In genomic region chr1:93906480-93906879, GRCh38 we compare ENCODE assay signal across 19 cellular contexts. TPM values are rescaled to one million over a fixed set of nuclear protein-coding genes. Genes with fewer than 3 reads are reported as not detected.
DNase-seq lines count a peak whose midpoint lies in the region; ATAC-seq and TF ChIP-seq lines count a peak whose summit lies in the region.
"Had no signal": no experiment of that assay in that cellular context is flagged by ENCODE, and none has a peak within 500 bp of the region (broad histone marks: within the 10 kb centered on the region; RNA-seq: fewer than 3 reads in every experiment).

No MANE protein-coding gene starts in this region.

- H3K27me3 ChIP-seq in hepatocyte (no peaks in the 10 kb centered on the region), uterus (no peaks in the 10 kb centered on the region)
- H3K27me3 ChIP-seq: suprapubic skin had no signal

- H3K4me1 Mint-ChIP-seq in HFFc6 (ENCODE audit: low read depth) (peaks cover 46% of the 10 kb centered on the region), nephron (peaks cover 13% of the 10 kb centered on the region)

- TF ChIP-seq POLR2A in uterus (IDR thresholded peaks at IDR 0.05) = no peak

- H3K27ac Mint-ChIP-seq in HFFc6 (peak overlapping the region; percentile 51; the same call in 1 of the 2 replicates), nephron (peak overlapping the region in 1 of 3 experiments; percentile 20)
- H3K27ac Mint-ChIP-seq: activated CD4-positive, alpha-beta memory T cell treated with anti-CD3 and anti-CD28 coated beads, Interleukin-2, amount 10 ng/mL, durations not matched to agents 7 days and 5 days had no signal

- peaks cover 11% of the 10 kb centered on the region for H3K4me1 ChIP-seq in hepatocyte (ENCODE audit: insufficient read depth)
- H3K4me1 ChIP-seq in uterus = peaks cover 0 to 10% of the 10 kb centered on the region in 2 donors

- H2AFZ ChIP-seq in hepatocyte = no peak overlapping the region

- no peaks in the 10 kb centered on the region for H3K9me3 Mint-ChIP-seq in HFFc6
- H3K9me3 Mint-ChIP-seq in nephron = peaks cover 4% of the 10 kb centered on the region
- H3K9me3 Mint-ChIP-seq: activated CD4-positive, alpha-beta memory T cell treated with anti-CD3 and anti-CD28 coated beads, Interleukin-2, amount 10 ng/mL, durations not matched to agents 7 days and 5 days; immature natural killer cell had no signal

- in situ Hi-C loops in astrocyte of the cerebellum (cut with HindIII; ENCODE audit: low sequenced_read_pairs) = no loop called here

- H3K4me3 Mint-ChIP-seq in HFFc6 (peak overlapping the region; percentile 94), nephron (peak overlapping the region; percentile 1 to 30 (median 19))
- H3K4me3 Mint-ChIP-seq: activated CD4-positive, alpha-beta memory T cell treated with anti-CD3 and anti-CD28 coated beads, Interleukin-2, amount 10 ng/mL, durations not matched to agents 7 days and 5 days had no signal

- DNase-seq in AG10803 (ENCODE audit: low read depth) (no peak), HFFc6 (no peak), astrocyte of the cerebellum (ENCODE audit: low read depth) (no peak), hepatocyte (ENCODE audit: low spot score) (no peak), uterus (no peak), CD1c-positive myeloid dendritic cell (ENCODE audit: extremely low spot score) (no peak)
- DNase-seq: activated CD4-positive, alpha-beta memory T cell treated with anti-CD3 and anti-CD28 coated beads, Interleukin-2, amount 10 ng/mL, durations not matched to agents 7 days and 5 days; anterior cingulate cortex; DMS153; immature natural killer cell; NCI-H748 treated with DMSO at 0.1 percent for 48 hours; RPMI8226; stimulated activated CD4-positive, alpha-beta T cell treated with anti-CD3 and anti-CD28 coated beads, Interleukin-4, amount 100 ng/mL, for 1 hour had no signal

- no peaks in the 10 kb centered on the region for H4K20me1 ChIP-seq in hepatocyte (ENCODE audit: insufficient read depth, poor library complexity, severe bottlenecking)

- H3K27ac ChIP-seq in hepatocyte (no peak overlapping the region), uterus (no peak overlapping the region)
- H3K27ac ChIP-seq: suprapubic skin, VCaP had no signal

- H3K79me2 ChIP-seq in hepatocyte = peaks cover 33% of the 10 kb centered on the region

- H3K9me3 ChIP-seq in hepatocyte (ENCODE audit: low read depth) = no peaks in the 10 kb centered on the region
- H3K9me3 ChIP-seq in uterus = no peaks in the 10 kb centered on the region
- H3K9me3 ChIP-seq: suprapubic skin had no signal

- no peaks in the 10 kb centered on the region; the same call in 1 of the 2 replicates for H3K27me3 Mint-ChIP-seq in HFFc6 (ENCODE audit: insufficient read depth)
- peaks cover 4% of the 10 kb centered on the region for H3K27me3 Mint-ChIP-seq in nephron (ENCODE audit: low read depth)
- H3K27me3 Mint-ChIP-seq: activated CD4-positive, alpha-beta memory T cell treated with anti-CD3 and anti-CD28 coated beads, Interleukin-2, amount 10 ng/mL, durations not matched to agents 7 days and 5 days had no signal

- no peak overlapping the region for H3K4me2 ChIP-seq in hepatocyte

- H3K36me3 ChIP-seq in hepatocyte (replicated peaks; ENCODE audit: insufficient read depth, low read depth) (no peaks in the 10 kb centered on the region), uterus (no peaks in the 10 kb centered on the region)
- H3K36me3 ChIP-seq: suprapubic skin had no signal

- 92% methylated on average over 3 of the region's 3 CpGs for WGBS in hepatocyte (ENCODE audit: low lambda C conversion rate, missing lambda C conversion rate)

- ATAC-seq in HG02610 (IDR thresholded peaks at IDR 0.05; ENCODE audit: unreplicated experiment) = no peak
- ATAC-seq: sciatic nerve had no signal

- H3K36me3 Mint-ChIP-seq in HFFc6 (ENCODE audit: low read depth) (peaks cover 11% of the 10 kb centered on the region), nephron (ENCODE audit: low read depth) (no peaks in the 10 kb centered on the region)

- no peak for TF ChIP-seq CTCF in AG10803 (conservative IDR thresholded peaks at IDR 0.05; ENCODE audit: low read length)
- no peak for TF ChIP-seq CTCF in HFFc6 (IDR thresholded peaks at IDR 0.05)
- no peak for TF ChIP-seq CTCF in astrocyte of the cerebellum (IDR thresholded peaks at IDR 0.05; ENCODE audit: low read depth, low read length, missing control alignments)
- no peak for TF ChIP-seq CTCF in nephron (IDR thresholded peaks at IDR 0.05; ENCODE audit: unreplicated experiment in 3 of 3)
- TF ChIP-seq CTCF in hepatocyte (IDR thresholded peaks at IDR 0.05; ENCODE audit: poor library complexity) = no peak
- no peak for TF ChIP-seq CTCF in uterus (IDR thresholded peaks at IDR 0.05)

- H3K4me3 ChIP-seq in AG10803 (ENCODE audit: low read length) = peak overlapping the region; percentile 96
- peak overlapping the region; percentile 14 for H3K4me3 ChIP-seq in astrocyte of the cerebellum (ENCODE audit: low read depth, low read length)
- no peak overlapping the region for H3K4me3 ChIP-seq in hepatocyte
- H3K4me3 ChIP-seq in uterus = no peak overlapping the region
- H3K4me3 ChIP-seq: lung, suprapubic skin had no signal

- intact Hi-C loops in uterus (cut with DNase I; ENCODE audit: low total_unique reads) = no loop called here

- no peaks in the 10 kb centered on the region for H3K9me2 ChIP-seq in hepatocyte (replicated peaks; ENCODE audit: insufficient read depth)

RNA-seq across cellular contexts. Expression of gene GCLM, which starts 2.8 kb away (rescaled TPM):
- total RNA-seq in HFFc6 (2021; fragmentation: NEBNext Ultra II Directional; extraction: Animal tissue kit (Norgen Biotek cat#: 25700)) = 10 to 100 TPM; 35.7 to 42.2 (median 40.8) TPM
- 10.7 and 12.8 TPM in 2 replicates for total RNA-seq in hepatocyte
- polyA plus RNA-seq in hepatocyte = 14.4 and 15.3 TPM in 2 replicates
- 10 to 100 TPM in 1 of 4 donors, 1 to 10 TPM in 2, under 1 TPM in 1; 0.26 to 13.1 (median 9.2) TPM for total RNA-seq in uterus

RNA-seq across cellular contexts. Expression of gene DNTTIP2, which starts 27.5 kb away (rescaled TPM):
- total RNA-seq in HFFc6 (2021; fragmentation: NEBNext Ultra II Directional; extraction: Animal tissue kit (Norgen Biotek cat#: 25700)) = 10 to 100 TPM; 51.8 to 65.7 (median 60.1) TPM
- total RNA-seq in hepatocyte (43.6 and 44.7 TPM in 2 replicates), uterus (10 to 100 TPM; 13.8 to 63.4 (median 32.5) TPM)
- 34.4 and 37.8 TPM in 2 replicates for polyA plus RNA-seq in hepatocyte

Comparison
In these comparisons a context has a peak if more than half of its experiments do, and no peak if none do; other contexts are left out.
1. H3K4me3 ChIP-seq: peak in AG10803 (single experiment) and astrocyte of the cerebellum (single experiment); none in hepatocyte (single experiment) and uterus (0 of 2).